Comparison of ENCODE assay signal across 8 cellular contexts in genomic region chr11:61816736-61817455, GRCh38. TPM values are rescaled to one million over a fixed set of nuclear protein-coding genes. Genes with fewer than 3 reads are reported as not detected.
DNase-seq lines count a peak whose midpoint lies in the region; ATAC-seq and TF ChIP-seq lines count a peak whose summit lies in the region.

FADS1 (minus strand) TSS chr11:61817003; CDS start chr11:61816929, 74 bp downstream.

- H3K27me3 ChIP-seq in ACC112 (ENCODE audit: insufficient read depth, low read length): no peaks in the 10 kb centered on the region
- no peaks in the 10 kb centered on the region for H3K27me3 ChIP-seq in kidney epithelial cell (ENCODE audit: control insufficient read depth, insufficient read depth, low read length)

- peak; percentile 88 for DNase-seq in NCI-H345 treated with DMSO at 0.1 percent for 48 hours (lab: John Stamatoyannopoulos, UW; ENCODE audit: unreplicated experiment)
- peak; percentile 53 for DNase-seq in activated CD4-positive, alpha-beta T cell treated with anti-CD3 and anti-CD28 coated beads for 1 hour
- DNase-seq in chondrocyte (ENCODE audit: low spot score): peak; percentile 97
- DNase-seq in kidney epithelial cell (ENCODE audit: low read depth): peak; percentile 73
- DNase-seq in stimulated activated CD4-positive, alpha-beta T cell treated with anti-CD3 and anti-CD28 coated beads, Interleukin-12 subunit alpha, Interleukin-12 subunit beta, amount 100 ng/mL, for 48 hours (ENCODE audit: low read depth in 2 of 3, low spot score in 1 of 3): peak; percentile 62 to 79 (median 77)

- H3K9me3 Mint-ChIP-seq in chondrocyte (ENCODE audit: low read depth): no peaks in the 10 kb centered on the region

- H3K4me1 ChIP-seq in ACC112 (ENCODE audit: control insufficient read depth, insufficient read depth, low read length, unreplicated experiment): peaks cover 32% of the 10 kb centered on the region

- peak within 1 kb of the TSS; percentile 77 for H3K27ac ChIP-seq in ACC112 (ENCODE audit: low read depth, low read length)

- H3K4me3 ChIP-seq in ACC112 (ENCODE audit: low read depth, low read length) (peak within 1 kb of the TSS; percentile 89), kidney epithelial cell (ENCODE audit: low read depth, low read length) (peak within 1 kb of the TSS; percentile 69)

- TF ChIP-seq CTCF in chondrocyte (IDR thresholded peaks at IDR 0.05) (peak; percentile 83), kidney epithelial cell (IDR thresholded peaks at IDR 0.05; ENCODE audit: insufficient read depth, low read length, poor library complexity, severe bottlenecking) (peak; percentile 78)

- H3K27ac Mint-ChIP-seq in chondrocyte (ENCODE audit: unreplicated experiment): peak within 1 kb of the TSS; percentile 98

- peaks cover 6% of the 10 kb centered on the region for H3K36me3 Mint-ChIP-seq in chondrocyte (ENCODE audit: low read depth)

- H2AFZ ChIP-seq in ACC112 (ENCODE audit: low read length, unreplicated experiment): peak within 1 kb of the TSS; percentile 85

- 0 out of 2 replicates have a peak, but pooled peaks cover 21% of the 10 kb centered on the region for H3K36me3 ChIP-seq in ACC112 (ENCODE audit: insufficient read depth, low read length)
- peaks cover 4% of the 10 kb centered on the region for H3K36me3 ChIP-seq in kidney epithelial cell (ENCODE audit: control insufficient read depth, insufficient read depth, low read length)

- H3K4me1 Mint-ChIP-seq in chondrocyte (ENCODE audit: low read depth): peaks cover 18% of the 10 kb centered on the region

- ATAC-seq in GM18861 (IDR thresholded peaks at IDR 0.05; ENCODE audit: unreplicated experiment): peak; percentile 43
- peak; percentile 52 for ATAC-seq in HG03175 (IDR thresholded peaks at IDR 0.05; ENCODE audit: unreplicated experiment)

- H3K79me2 ChIP-seq in ACC112 (ENCODE audit: control insufficient read depth, insufficient read depth, low read length, unreplicated experiment): peaks cover 12% of the 10 kb centered on the region

- no peaks in the 10 kb centered on the region for H3K27me3 Mint-ChIP-seq in chondrocyte (ENCODE audit: low read depth)

- H3K4me3 Mint-ChIP-seq in chondrocyte (ENCODE audit: unreplicated experiment): peak within 1 kb of the TSS; percentile 96

RNA-seq across cellular contexts. Expression of gene FADS1, which starts in this region (rescaled TPM):
- total RNA-seq in chondrocyte (72.6 to 95.5 TPM (median 74.6 TPM) in 3 replicates), kidney epithelial cell (94.5 and 96.3 TPM in 2 replicates)

Comparison
In these comparisons a context has a peak if more than half of its experiments do, and no peak if none do; other contexts are left out.
1. Peak in every context shown above with its lines: DNase-seq, ATAC-seq, H3K4me3 ChIP-seq and H3K27ac ChIP-seq.